ENCODE assay signal across 33 cellular contexts in the genomic region with DNA sequence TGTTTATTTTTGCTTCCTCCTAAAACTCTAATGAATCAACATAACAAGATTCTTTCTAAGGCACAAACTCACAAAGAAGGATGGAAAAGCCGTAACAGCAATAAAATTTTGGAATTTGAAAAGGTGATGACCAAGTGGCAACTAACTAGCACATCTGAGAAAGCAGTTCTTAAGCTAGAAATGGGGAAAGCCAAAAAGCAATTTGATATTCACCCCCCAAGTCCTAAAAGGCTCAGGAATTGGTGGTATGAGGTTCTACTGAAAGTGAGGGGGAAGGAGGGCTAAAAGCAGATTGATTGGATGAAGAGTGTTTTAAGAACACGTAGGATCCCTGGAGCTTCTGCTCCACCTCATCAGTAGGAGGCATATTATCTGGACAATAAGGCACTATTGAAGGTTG.
"Had no signal": no experiment of that assay in that cellular context is flagged by ENCODE, and none has a peak within 500 bp of the region (broad histone marks: within the 10 kb centered on the region; RNA-seq: fewer than 3 reads in every experiment).

No MANE protein-coding gene starts in this region.

- DNase-seq: activated B cell treated with CpG ODN at 0.5 μM for 24 hours; activated CD4-positive, alpha-beta memory T cell treated with anti-CD3 and anti-CD28 coated beads for 36 hours; activated CD4-positive, alpha-beta T cell treated with anti-CD3 and anti-CD28 coated beads for 48 hours; activated CD8-positive, alpha-beta memory T cell treated with anti-CD3 and anti-CD28 coated beads, Interleukin-2, amount 10 ng/mL, durations not matched to agents 7 days and 5 days; activated CD8-positive, alpha-beta memory T cell treated with anti-CD3 and anti-CD28 coated beads, Interleukin-2, amount 50 U/mL, for 4 hours; activated CD8-positive, alpha-beta T cell treated with anti-CD3 and anti-CD28 coated beads, Interleukin-2, amount 10 ng/mL, durations not matched to agents 7 days and 5 days; activated effector memory CD4-positive, alpha-beta T cell treated with anti-CD3 and anti-CD28 coated beads, Interleukin-2, amount 50 U/mL, for 16 hours; activated naive CD4-positive, alpha-beta T cell treated with anti-CD3 and anti-CD28 coated beads for 36 hours; activated naive CD8-positive, alpha-beta T cell treated with anti-CD3 and anti-CD28 coated beads for 36 hours; activated naive CD8-positive, alpha-beta T cell treated with anti-CD3 and anti-CD28 coated beads, Interleukin-2, amount 50 U/mL, for 24 hours; activated T-cell treated with anti-CD3 and anti-CD28 coated beads, Interleukin-2, amount 50 U/mL, for 1 hour; activated T-cell treated with anti-CD3 and anti-CD28 coated beads, Interleukin-2, amount 50 U/mL, for 48 hours; adrenal gland; amygdala; central memory CD4-positive, alpha-beta T cell; dorsolateral prefrontal cortex; effector CD4-positive, alpha-beta T cell; effector memory CD8-positive, alpha-beta T cell; erythroblast; foreskin keratinocyte; gastrocnemius medialis; glutamatergic neuron; heart left ventricle; T-helper 1 cell; T-helper 17 cell; T1000; WERI-Rb-1 had no signal

- H3K27me3 ChIP-seq: adrenal gland, ascending aorta, breast epithelium, cardiac muscle cell, foreskin keratinocyte had no signal

- H3K9me3 ChIP-seq: adrenal gland, ascending aorta, breast epithelium, gastrocnemius medialis had no signal

- H3K4me3 ChIP-seq: adrenal gland, ascending aorta, breast epithelium, cardiac muscle cell, coronary artery, dorsolateral prefrontal cortex, esophagus muscularis mucosa, gastrocnemius medialis, heart left ventricle had no signal

- ATAC-seq: activated CD4-positive, CD25-positive, alpha-beta regulatory T cell treated with anti-CD3 and anti-CD28 coated beads, Interleukin-2, amount 50 U/mL, for 24 hours; activated CD8-positive, alpha-beta memory T cell treated with anti-CD3 and anti-CD28 coated beads, Interleukin-2, amount 10 ng/mL, durations not matched to agents 7 days and 5 days; activated CD8-positive, alpha-beta T cell treated with anti-CD3 and anti-CD28 coated beads, Interleukin-2, amount 10 ng/mL, durations not matched to agents 7 days and 5 days; activated naive CD8-positive, alpha-beta T cell treated with anti-CD3 and anti-CD28 coated beads, Interleukin-2, amount 50 U/mL, for 24 hours; effector memory CD8-positive, alpha-beta T cell; foreskin keratinocyte; gastrocnemius medialis; heart left ventricle; T-helper 17 cell had no signal

- H3K4me1 ChIP-seq: adrenal gland, ascending aorta, breast epithelium, esophagus muscularis mucosa, foreskin keratinocyte, gastrocnemius medialis, heart left ventricle had no signal

- H3K36me3 ChIP-seq: adrenal gland, ascending aorta, breast epithelium, cardiac muscle cell, esophagus muscularis mucosa, gastrocnemius medialis, heart left ventricle, WERI-Rb-1 had no signal

- H3K27ac ChIP-seq: adrenal gland, ascending aorta, breast epithelium, cardiac muscle cell, coronary artery, dorsolateral prefrontal cortex, esophagus muscularis mucosa, foreskin keratinocyte, gastrocnemius medialis, heart left ventricle, WERI-Rb-1 had no signal
